Comparison of ENCODE assay signal across 8 cellular contexts in the genomic region with DNA sequence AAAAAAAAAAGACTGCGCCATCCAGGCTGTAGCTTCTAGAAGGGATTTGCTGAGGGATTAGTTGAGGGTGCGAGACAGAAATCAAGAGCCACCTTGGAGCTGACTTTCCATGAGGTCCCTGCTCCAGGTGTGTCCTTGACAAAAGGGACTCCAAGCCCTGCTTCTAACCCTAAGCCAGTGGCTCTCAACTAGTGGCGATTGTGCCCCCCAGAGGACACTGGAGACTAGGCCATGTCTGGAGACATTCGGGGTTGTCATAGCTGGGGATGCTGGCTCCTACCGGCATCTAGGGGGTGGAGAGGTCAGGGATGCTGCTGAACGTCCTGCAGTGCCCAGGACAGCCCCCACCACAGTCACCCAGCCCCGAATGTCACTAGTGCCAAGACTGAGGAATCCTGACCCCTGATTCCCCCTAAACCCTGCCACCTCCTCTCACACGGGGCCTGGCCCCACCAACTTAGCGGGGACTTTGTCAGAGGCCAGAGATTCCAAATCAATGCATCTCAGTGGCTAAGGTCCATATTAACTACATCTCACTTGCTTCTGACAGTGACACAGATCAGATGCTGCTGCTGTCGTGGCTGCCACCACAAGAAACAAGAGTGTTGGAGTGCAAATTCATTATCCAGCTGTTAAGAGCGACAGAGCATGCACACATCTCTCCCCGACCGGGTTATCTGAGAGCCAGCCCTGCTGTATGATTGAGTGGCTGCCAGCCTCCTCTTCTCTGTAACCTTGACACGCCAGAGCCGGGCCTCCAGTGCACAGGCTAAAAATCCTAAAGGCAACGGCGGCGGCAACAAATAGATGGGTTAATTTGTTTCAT. TPM values are rescaled to one million over a fixed set of nuclear protein-coding genes. Genes with fewer than 3 reads are reported as not detected.
A peak's percentile ranks its signal among the peaks of the same experiment; 100 is the strongest.
DNase-seq lines count a peak whose midpoint lies in the region; ATAC-seq and TF ChIP-seq lines count a peak whose summit lies in the region.

No MANE protein-coding gene starts in this region.

- no peaks in the 10 kb centered on the region for H3K9me3 ChIP-seq in heart right ventricle

- peaks cover 5 to 42% (median 27%) of the 10 kb centered on the region in 9 donors for H3K4me1 ChIP-seq in heart right ventricle

- H3K27me3 ChIP-seq in heart right ventricle: peaks cover 0 to 20% (median 14%) of the 10 kb centered on the region in 7 donors

- ATAC-seq in heart right ventricle (peak; percentile 19 to 67 (median 60)), HG03159 (IDR thresholded peaks at IDR 0.05; ENCODE audit: unreplicated experiment) (no peak), GM19351 (IDR thresholded peaks at IDR 0.05; ENCODE audit: unreplicated experiment) (no peak), HG02970 (IDR thresholded peaks at IDR 0.05; ENCODE audit: low FRiP score, unreplicated experiment) (no peak)

- intact Hi-C loops in heart right ventricle (cut with DNase I): loop anchor here in 4 of 10 donors (10.0 kb wide), 6 partner anchors 83 to 683 kb away; a partner anchor contains a TSS

- no peak overlapping the region for H3K27ac ChIP-seq in heart right ventricle

- peak; percentile 44 for TF ChIP-seq CTCF in HFF-Myc (IDR thresholded peaks at IDR 0.05; ENCODE audit: low read depth, low read length, missing control alignments)
- peak in 6 of 9 donors; percentile 28 to 51 (median 34) for TF ChIP-seq CTCF in heart right ventricle (IDR thresholded peaks at IDR 0.05)

- WGBS in heart right ventricle, 2 donors: 53 to 55% methylated on average over 18 of the region's 18 CpGs

- H3K36me3 ChIP-seq in heart right ventricle: no peaks in the 10 kb centered on the region

- H3K4me3 ChIP-seq in HFF-Myc (replicated peaks; ENCODE audit: low read depth, low read length) (no peak overlapping the region), heart right ventricle (no peak overlapping the region)

- DNase-seq in COLO668 (lab: John Stamatoyannopoulos, UW; ENCODE audit: unreplicated experiment) (peak; percentile 68), HFF-Myc (ENCODE audit: extremely low read depth, low read depth) (no peak), RPMI8226 (peak; percentile 68), heart right ventricle (peak; percentile 35 to 38), NCI-H1092 treated with DMSO at 0.1 percent for 48 hours (lab: John Stamatoyannopoulos, UW) (no peak)

RNA-seq across cellular contexts. Expression of a gene that starts 40.4 kb away (rescaled TPM):
- total RNA-seq in heart right ventricle: 10 to 100 TPM in 6 of 10 donors, 1 to 10 TPM in 4; 6.2 to 19.5 (median 10.5) TPM
- polyA plus RNA-seq in heart right ventricle: 10 to 100 TPM in 1 of 2 donors, 1 to 10 TPM in 1; 8.1 to 13.1 TPM

RNA-seq across cellular contexts. Expression of a gene that starts 40.6 kb away (rescaled TPM):
- total RNA-seq in heart right ventricle: 1 to 10 TPM in 7 of 10 donors, under 1 TPM in 3; 0.53 to 2.2 (median 1.6) TPM
- polyA plus RNA-seq in heart right ventricle: 1 to 10 TPM in 1 of 2 donors, under 1 TPM in 1; 0.46 to 2.0 TPM

Comparison
In these comparisons a context has a peak if more than half of its experiments do, and no peak if none do; other contexts are left out.
1. DNase-seq: peak in COLO668 (single experiment), RPMI8226 (single experiment) and heart right ventricle (2 of 2); none in HFF-Myc (single experiment) and NCI-H1092 treated with DMSO at 0.1 percent for 48 hours (single experiment).
2. ATAC-seq: peak in heart right ventricle (8 of 8); none in HG03159 (single experiment), GM19351 (single experiment) and HG02970 (single experiment).